In the genomic region with DNA sequence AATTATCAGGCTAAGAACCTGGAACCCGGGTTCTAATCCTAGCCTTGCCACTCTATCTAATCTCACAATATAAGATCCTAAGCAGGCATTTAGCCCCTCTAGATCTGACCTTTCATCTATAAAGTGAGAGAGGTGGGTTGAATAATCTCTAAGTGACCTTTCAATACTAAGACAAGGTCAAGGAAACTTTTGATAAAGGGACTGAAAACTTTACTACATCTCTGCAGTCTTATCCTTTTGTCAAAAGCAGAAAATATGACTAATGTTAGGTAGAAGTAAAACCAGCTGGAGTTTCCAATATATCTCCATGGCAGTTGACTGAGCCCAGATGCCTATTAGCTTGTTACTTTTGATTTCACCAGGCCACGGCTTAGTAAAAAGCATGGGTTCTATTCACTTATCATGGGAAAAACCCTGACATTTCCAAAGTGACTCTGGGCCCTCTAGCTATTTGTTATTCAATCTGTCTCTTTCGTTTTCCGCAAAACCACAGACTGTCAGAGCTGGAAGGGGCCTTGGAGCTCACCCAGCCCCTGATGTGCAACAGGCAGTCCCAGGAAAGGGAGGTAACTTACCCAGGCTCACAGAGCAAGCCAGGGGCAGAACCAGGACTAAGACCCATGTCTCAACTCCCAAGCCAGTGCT, we compare ENCODE assay signal across 10 cellular contexts.
DNase-seq lines count a peak whose midpoint lies in the region; ATAC-seq, FAIRE-seq and TF ChIP-seq lines count a peak whose summit lies in the region.
"Had no signal": no experiment of that assay in that cellular context is flagged by ENCODE, and none has a peak within 500 bp of the region (broad histone marks: within the 10 kb centered on the region; RNA-seq: fewer than 3 reads in every experiment).

No MANE protein-coding gene starts in this region.

- no peak for TF ChIP-seq CTCF in cardiac fibroblast (IDR thresholded peaks at IDR 0.05; ENCODE audit: low read depth, low read length)
- TF ChIP-seq CTCF in RWPE1 (conservative IDR thresholded peaks at IDR 0.05; ENCODE audit: low read depth), result no peak

- H3K27ac ChIP-seq in small intestine (ENCODE audit: low read depth in 1 of 2, low read length in 1 of 2) (peak overlapping the region; percentile 36 to 71), RWPE1 (no peak overlapping the region)

- H3K4me3 ChIP-seq in cardiac fibroblast (replicated peaks in 1 of 2; ENCODE audit: low read depth in 2 of 2, low read length in 2 of 2) (no peak overlapping the region), small intestine (ENCODE audit: low read depth in 1 of 2, low read length in 2 of 2) (peak overlapping the region in 1 of 2 donors; percentile 48)
- H3K4me3 ChIP-seq: pancreas had no signal

- no peak for FAIRE-seq in small intestine (lab: Jason Lieb, UNC)
- FAIRE-seq in RCC 7860 (lab: Jason Lieb, UNC), result no peak
- FAIRE-seq: A204.1, pancreas had no signal

- H3K9me3 ChIP-seq in small intestine (ENCODE audit: control insufficient read depth, low read depth), result no peaks in the 10 kb centered on the region
- H3K9me3 ChIP-seq: pancreas had no signal

- H3K4me1 ChIP-seq in small intestine (ENCODE audit: control insufficient read depth in 2 of 2, insufficient read depth in 1 of 2, low read depth in 1 of 2, low read length in 1 of 2), result peaks cover 6 to 9% of the 10 kb centered on the region in 2 donors

- CTCF ChIA-PET in RWPE1 (lab: Yijun Ruan, JAX), result no interaction called here

- H3K36me3 ChIP-seq in small intestine (ENCODE audit: control insufficient read depth in 2 of 2, insufficient read depth in 2 of 2, low read length in 2 of 2), result peaks cover 0 to 1% of the 10 kb centered on the region in 2 donors
- H3K36me3 ChIP-seq: pancreas had no signal

- DNase-seq in activated CD4-positive, CD25-positive, alpha-beta regulatory T cell treated with anti-CD3 and anti-CD28 coated beads, Interleukin-2, amount 50 U/mL, for 72 hours, result no peak
- peak; percentile 47 to 60 for DNase-seq in cardiac fibroblast (ENCODE audit: low read depth in 2 of 2)
- DNase-seq in small intestine, result no peak
- no peak for DNase-seq in NCI-H1694 treated with DMSO at 0.1 percent for 48 hours (lab: John Stamatoyannopoulos, UW)
- no peak for DNase-seq in RWPE1 (ENCODE audit: low spot score)
- no peak for DNase-seq in RCC 7860 (ENCODE audit: low spot score)
- DNase-seq: pancreas had no signal

- 46 to 56% (median 52%) methylated on average over 4 of the region's 4 CpGs for WGBS in small intestine, 3 donors

- POLR2A ChIA-PET in RWPE1 (lab: Yijun Ruan, JAX; ENCODE audit: low non-redundant PET), result no interaction called here

- no peaks in the 10 kb centered on the region for H3K27me3 ChIP-seq in small intestine (ENCODE audit: control insufficient read depth in 2 of 2, insufficient read depth in 2 of 2, low read length in 2 of 2)
- H3K27me3 ChIP-seq: pancreas had no signal

- peak; percentile 72 to 79 for ATAC-seq in activated CD4-positive, CD25-positive, alpha-beta regulatory T cell treated with anti-CD3 and anti-CD28 coated beads, Interleukin-2, amount 50 U/mL, for 24 hours
- peak; percentile 35 for ATAC-seq in HG03066 (IDR thresholded peaks at IDR 0.05; ENCODE audit: low read depth, unreplicated experiment)

Comparison
In these comparisons a context has a peak if more than half of its experiments do, and no peak if none do; other contexts are left out.
1. DNase-seq: peak in cardiac fibroblast (2 of 2); none in activated CD4-positive, CD25-positive, alpha-beta regulatory T cell treated with anti-CD3 and anti-CD28 coated beads, Interleukin-2, amount 50 U/mL, for 72 hours (single experiment), small intestine (single experiment), NCI-H1694 treated with DMSO at 0.1 percent for 48 hours (single experiment), RWPE1 (single experiment) and RCC 7860 (single experiment).